9 cellular contexts compared by ENCODE assay signal in the genomic region with DNA sequence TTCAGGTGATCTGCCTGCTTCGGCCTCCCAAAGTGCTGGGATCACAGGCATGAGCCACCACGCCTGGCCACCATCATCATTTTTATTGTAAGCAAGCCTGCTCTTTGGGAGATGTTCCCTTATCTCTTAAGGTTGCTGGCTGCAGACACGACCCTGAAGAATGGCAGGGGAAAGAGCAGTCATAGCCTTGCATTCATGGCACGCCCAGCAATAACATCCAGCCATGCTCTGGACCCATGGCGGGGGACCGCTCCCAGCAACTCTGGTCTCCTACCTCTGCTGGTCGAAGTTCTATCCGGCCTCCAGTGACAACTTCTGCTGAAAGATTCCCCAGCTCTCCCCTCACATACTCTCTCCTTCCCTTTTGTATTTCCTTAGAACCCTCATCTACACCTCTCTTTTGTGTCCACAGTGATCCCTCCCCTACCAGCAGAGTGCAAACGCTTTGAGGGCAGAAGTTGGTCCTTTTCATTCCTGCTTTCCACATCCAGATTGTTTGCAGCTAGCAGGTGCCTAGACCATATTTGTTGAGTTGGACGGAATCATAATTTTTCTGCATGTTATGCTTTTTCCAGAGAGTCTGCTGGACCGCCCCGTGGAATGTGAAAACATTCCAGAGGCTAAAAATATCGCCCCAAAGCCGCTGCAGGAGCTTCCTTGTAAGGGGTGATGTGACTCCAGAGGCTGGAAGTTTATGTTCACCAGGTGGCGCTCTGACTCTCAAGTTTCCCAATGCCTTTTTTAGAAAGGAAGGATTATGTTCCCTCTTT. TPM values are rescaled to one million over a fixed set of nuclear protein-coding genes. Genes with fewer than 3 reads are reported as not detected.
DNase-seq lines count a peak whose midpoint lies in the region; ATAC-seq and TF ChIP-seq lines count a peak whose summit lies in the region.
"Had no signal": no experiment of that assay in that cellular context is flagged by ENCODE, and none has a peak within 500 bp of the region (broad histone marks: within the 10 kb centered on the region; RNA-seq: fewer than 3 reads in every experiment).

No MANE protein-coding gene starts in this region.

- H3K4me3 ChIP-seq in Caco-2 (ENCODE audit: low read depth, low read length) (no peak overlapping the region), HFF-Myc (replicated peaks; ENCODE audit: low read depth, low read length) (no peak overlapping the region)

- no peaks in the 10 kb centered on the region for H3K36me3 ChIP-seq in Caco-2 (ENCODE audit: control insufficient read depth, insufficient read depth, low read length)

- POLR2A ChIA-PET in Caco-2 (lab: Charles Lee), result interaction anchor here (1.6 kb wide), 1 partner anchor 22 kb away, joined by 13 read pairs; a partner anchor contains a TSS

- H3K27me3 Mint-ChIP-seq in Caco-2 (ENCODE audit: insufficient read depth, unreplicated experiment), result no peaks in the 10 kb centered on the region

- H3K4me1 Mint-ChIP-seq in Caco-2 (ENCODE audit: low read depth, unreplicated experiment), result peaks cover 18% of the 10 kb centered on the region

- H3K9me3 ChIP-seq in Caco-2, result no peaks in the 10 kb centered on the region

- BruUV-seq in Caco-2 (replicated peaks; lab: Mats Ljungman, UMichigan), result no TSS peak

- no peaks in the 10 kb centered on the region for H3K27me3 ChIP-seq in Caco-2 (replicated peaks; ENCODE audit: control insufficient read depth, insufficient read depth, low read length)

- ATAC-seq in GM19455 (IDR thresholded peaks at IDR 0.05; ENCODE audit: unreplicated experiment), result no peak
- ATAC-seq: naive thymus-derived CD4-positive, alpha-beta T cell had no signal

- TF ChIP-seq CTCF in Caco-2 (IDR thresholded peaks at IDR 0.05; ENCODE audit: insufficient read depth in 1 of 2, low read depth in 1 of 2, low read length in 1 of 2, severe bottlenecking in 1 of 2, unreplicated experiment in 1 of 2) (peak; percentile 68 to 86), HFF-Myc (IDR thresholded peaks at IDR 0.05; ENCODE audit: low read depth, low read length, missing control alignments) (peak; percentile 73)

- H3K36me3 Mint-ChIP-seq in Caco-2 (ENCODE audit: insufficient read depth, unreplicated experiment), result peaks cover 9% of the 10 kb centered on the region

- H3K4me3 Mint-ChIP-seq in Caco-2 (ENCODE audit: unreplicated experiment), result peak overlapping the region; percentile 21

- H3K4me1 ChIP-seq in Caco-2, result peaks cover 17% of the 10 kb centered on the region; the same call in 1 of the 2 replicates

- no peaks in the 10 kb centered on the region for H3K9me3 Mint-ChIP-seq in Caco-2 (ENCODE audit: unreplicated experiment)
- H3K9me3 Mint-ChIP-seq: naive thymus-derived CD4-positive, alpha-beta T cell had no signal

- H3K27ac Mint-ChIP-seq in Caco-2 (ENCODE audit: unreplicated experiment), result peak overlapping the region; percentile 44
- H3K27ac Mint-ChIP-seq: naive thymus-derived CD4-positive, alpha-beta T cell had no signal

- intact Hi-C loops in Caco-2 (cut with micrococcal nuclease; ENCODE audit: unreplicated experiment), result loop anchor here (1.0 kb wide), 1 partner anchor 22 kb away; no protein-coding TSS in a partner anchor

- CTCF ChIA-PET in Caco-2 (lab: Charles Lee), result interaction anchor here (0.5 to 1.8 kb wide), 13 partner anchors 8 to 79 kb away, joined by 3 to 13 read pairs (median 5); a partner anchor contains a TSS

- peak; percentile 70 to 75 for DNase-seq in Caco-2
- no peak for DNase-seq in HFF-Myc (ENCODE audit: extremely low read depth, low read depth)
- peak; percentile 27 for DNase-seq in T-helper 9 cell
- DNase-seq in effector CD8-positive, alpha-beta T cell (lab: John Stamatoyannopoulos, UW), result peak; percentile 4
- peak; percentile 80 for DNase-seq in medulla oblongata (ENCODE audit: extremely low spot score)
- DNase-seq in stromal cell of bone marrow (ENCODE audit: low read depth), result peak; percentile 85
- no peak for DNase-seq in middle frontal gyrus (ENCODE audit: extremely low spot score, low spot score)

RNA-seq across cellular contexts. Expression of a gene that starts 4.4 kb away (rescaled TPM):
- total RNA-seq in Caco-2 (2022), result 19.6 and 22.6 TPM in 2 replicates

RNA-seq across cellular contexts. Expression of a gene that starts 22.1 kb away (rescaled TPM):
- total RNA-seq in Caco-2 (2022), result 16.1 and 17.1 TPM in 2 replicates

RNA-seq across cellular contexts. Expression of a gene that starts 27.8 kb away (rescaled TPM):
- total RNA-seq in Caco-2 (2022), result 41.3 and 41.6 TPM in 2 replicates

Comparison
In these comparisons a context has a peak if more than half of its experiments do, and no peak if none do; other contexts are left out.
1. DNase-seq: peak in Caco-2 (2 of 2), T-helper 9 cell (single experiment), effector CD8-positive, alpha-beta T cell (single experiment), medulla oblongata (single experiment) and stromal cell of bone marrow (single experiment); none in HFF-Myc (single experiment) and middle frontal gyrus (single experiment).